Comparison of ENCODE assay signal across 14 cellular contexts in the genomic region with DNA sequence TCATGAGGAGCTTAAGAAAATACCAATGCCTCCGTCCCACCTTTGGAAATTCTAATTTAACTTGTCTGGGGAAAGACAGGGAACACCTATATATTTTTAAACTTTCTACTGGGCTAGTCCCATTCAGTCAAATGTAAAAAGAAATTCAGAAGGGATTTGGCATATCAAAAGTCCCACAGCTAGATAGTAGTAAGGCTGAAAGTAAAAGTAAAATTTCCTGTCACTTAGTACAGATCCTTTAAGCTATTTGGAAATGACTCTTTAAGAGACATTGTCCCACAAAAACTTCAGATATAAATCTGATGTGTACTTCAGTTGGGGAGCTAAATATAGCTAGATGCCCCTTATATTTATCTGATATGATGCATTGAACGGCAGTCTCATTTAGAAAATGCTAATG.
A peak's percentile ranks its signal among the peaks of the same experiment; 100 is the strongest.
DNase-seq lines count a peak whose midpoint lies in the region; ATAC-seq lines count a peak whose summit lies in the region.
"Had no signal": no experiment of that assay in that cellular context is flagged by ENCODE, and none has a peak within 500 bp of the region (broad histone marks: within the 10 kb centered on the region; RNA-seq: fewer than 3 reads in every experiment).

No MANE protein-coding gene starts in this region.

- ATAC-seq in GM18502 (IDR thresholded peaks at IDR 0.05; ENCODE audit: poor library complexity, unreplicated experiment) (peak; percentile 41), GM19395 (IDR thresholded peaks at IDR 0.05; ENCODE audit: unreplicated experiment) (peak; percentile 55), HG02852 (IDR thresholded peaks at IDR 0.05; ENCODE audit: unreplicated experiment) (peak; percentile 64), HG03575 (IDR thresholded peaks at IDR 0.05; ENCODE audit: extremely low read depth, insufficient number of reproducible peaks, low FRiP score, unreplicated experiment) (peak; percentile 50), GM19455 (IDR thresholded peaks at IDR 0.05; ENCODE audit: unreplicated experiment) (no peak)

- DNase-seq in DMS 273 treated with DMSO at 0.1 percent for 48 hours (lab: John Stamatoyannopoulos, UW) (no peak), NCI-H510A treated with DMSO at 0.1 percent for 48 hours (lab: John Stamatoyannopoulos, UW) (no peak), COR-L47 (lab: John Stamatoyannopoulos, UW) (no peak)
- DNase-seq: C1 segment of cervical spinal cord, DMS153, Karpas-422, NCI-H1105 treated with DMSO at 0.1 percent for 48 hours, NCI-H446 treated with DMSO at 0.1 percent for 48 hours, SHP77 treated with DMSO at 0.1 percent for 48 hours had no signal
